8 cellular contexts compared by ENCODE assay signal in genomic region chr18:32093106-32093511, GRCh38. TPM values are rescaled to one million over a fixed set of nuclear protein-coding genes. Genes with fewer than 3 reads are reported as not detected.
DNase-seq lines count a peak whose midpoint lies in the region; ATAC-seq and TF ChIP-seq lines count a peak whose summit lies in the region.

No MANE protein-coding gene starts in this region.

- H3K36me3 Mint-ChIP-seq in CD4-positive, alpha-beta T cell (ENCODE audit: low read depth), result peaks cover 47% of the 10 kb centered on the region
- H3K36me3 Mint-ChIP-seq in nephron progenitor cell (ENCODE audit: low read depth), result peaks cover 43% of the 10 kb centered on the region

- peaks cover 53% of the 10 kb centered on the region for H3K79me2 ChIP-seq in OCI-LY1 (ENCODE audit: insufficient read depth, low read length)

- peak overlapping the region; percentile 88 for H3K9ac ChIP-seq in OCI-LY1 (ENCODE audit: low read length)

- peak overlapping the region; percentile 97 for H3K4me3 Mint-ChIP-seq in CD4-positive, alpha-beta T cell
- peak overlapping the region; percentile 92 for H3K4me3 Mint-ChIP-seq in nephron progenitor cell

- H3K4me1 ChIP-seq in OCI-LY1 (ENCODE audit: insufficient read depth, low read length, severe bottlenecking) (peaks cover 28% of the 10 kb centered on the region), foreskin keratinocyte (peaks cover 13% of the 10 kb centered on the region), upper lobe of left lung (peaks cover 23 to 30% (median 25%) of the 10 kb centered on the region in 4 donors)

- no peaks in the 10 kb centered on the region for H3K27me3 Mint-ChIP-seq in CD4-positive, alpha-beta T cell
- H3K27me3 Mint-ChIP-seq in nephron progenitor cell (ENCODE audit: low read depth, poor library complexity), result no peaks in the 10 kb centered on the region

- 0% methylated on average over 18 to 32 of the region's 32 CpGs for WGBS in upper lobe of left lung, 2 donors

- TF ChIP-seq CTCF in CD4-positive, alpha-beta T cell (IDR thresholded peaks at IDR 0.05), result no peak
- TF ChIP-seq CTCF in OCI-LY1 (IDR thresholded peaks at IDR 0.05; ENCODE audit: low read length), result no peak
- no peak for TF ChIP-seq CTCF in foreskin keratinocyte (conservative IDR thresholded peaks at IDR 0.05)
- TF ChIP-seq CTCF in nephron progenitor cell (IDR thresholded peaks at IDR 0.05), result no peak
- no peak for TF ChIP-seq CTCF in upper lobe of left lung (IDR thresholded peaks at IDR 0.05)

- peaks cover 53% of the 10 kb centered on the region for H3K4me1 Mint-ChIP-seq in CD4-positive, alpha-beta T cell (ENCODE audit: low read depth)
- H3K4me1 Mint-ChIP-seq in nephron progenitor cell, result peaks cover 47% of the 10 kb centered on the region

- ATAC-seq in CD4-positive, alpha-beta T cell (ENCODE audit: poor library complexity), result no peak
- peak; percentile 25 for ATAC-seq in GM19328 (IDR thresholded peaks at IDR 0.05; ENCODE audit: unreplicated experiment)
- ATAC-seq in HG03442 (IDR thresholded peaks at IDR 0.05; ENCODE audit: unreplicated experiment), result peak; percentile 21
- ATAC-seq in foreskin keratinocyte, result peak; percentile 29
- ATAC-seq in upper lobe of left lung (ENCODE audit: low FRiP score in 2 of 2), result peak; percentile 9 to 48

- TF ChIP-seq POLR2A in upper lobe of left lung (IDR thresholded peaks at IDR 0.05), result no peak

- H3K9me3 Mint-ChIP-seq in CD4-positive, alpha-beta T cell, result no peaks in the 10 kb centered on the region
- H3K9me3 Mint-ChIP-seq in nephron progenitor cell, result no peaks in the 10 kb centered on the region

- no peaks in the 10 kb centered on the region for H3K9me3 ChIP-seq in CD4-positive, alpha-beta T cell (ENCODE audit: control insufficient read depth, low read length)
- H3K9me3 ChIP-seq in OCI-LY1 (ENCODE audit: low read length), result no peaks in the 10 kb centered on the region
- no peaks in the 10 kb centered on the region for H3K9me3 ChIP-seq in upper lobe of left lung

- no peaks in the 10 kb centered on the region for H4K20me1 ChIP-seq in OCI-LY1 (ENCODE audit: insufficient read depth, low read length)

- POLR2A ChIA-PET in CD4-positive, alpha-beta T cell (lab: Charles Lee), result interaction anchor here (0.5 to 5.3 kb wide), 4 partner anchors 8 to 150 kb away, joined by 3 to 139 read pairs (median 34); partner anchors contain the start of genes RNF125 and TRAPPC8

- H3K27ac ChIP-seq in CD4-positive, alpha-beta T cell (ENCODE audit: low read depth, low read length), result peak overlapping the region; percentile 98
- H3K27ac ChIP-seq in OCI-LY1 (ENCODE audit: low read depth, low read length, poor library complexity, severe bottlenecking), result peak overlapping the region; percentile 49
- peak overlapping the region; percentile 50 for H3K27ac ChIP-seq in foreskin keratinocyte
- peak overlapping the region; percentile 96 to 100 (median 100) for H3K27ac ChIP-seq in upper lobe of left lung

- CTCF ChIA-PET in CD4-positive, alpha-beta T cell (lab: Charles Lee), result no interaction called here

- no peak for TF ChIP-seq EP300 in upper lobe of left lung (IDR thresholded peaks at IDR 0.05)

- no peaks in the 10 kb centered on the region for H3K9me2 ChIP-seq in OCI-LY1 (ENCODE audit: low read depth, low read length)

- H3K27me3 ChIP-seq in CD4-positive, alpha-beta T cell (ENCODE audit: control insufficient read depth, insufficient read depth, low read length), result no peaks in the 10 kb centered on the region
- H3K27me3 ChIP-seq in OCI-LY1 (ENCODE audit: insufficient read depth, low read length), result no peaks in the 10 kb centered on the region
- H3K27me3 ChIP-seq in foreskin keratinocyte, result no peaks in the 10 kb centered on the region
- H3K27me3 ChIP-seq in upper lobe of left lung, result no peaks in the 10 kb centered on the region

- peak overlapping the region; percentile 95 for H3K4me2 ChIP-seq in OCI-LY1 (ENCODE audit: low read length)

- H2AFZ ChIP-seq in OCI-LY1 (ENCODE audit: low read length), result no peak overlapping the region

- H3K36me3 ChIP-seq in OCI-LY1 (ENCODE audit: insufficient read depth, low read length) (peaks cover 28% of the 10 kb centered on the region; the same call in 1 of the 2 replicates), upper lobe of left lung (no peaks in the 10 kb centered on the region)

- no peaks in the 10 kb centered on the region for H3F3A ChIP-seq in OCI-LY1 (ENCODE audit: insufficient read depth, low read length)

- H3K4me3 ChIP-seq in OCI-LY1 (ENCODE audit: low read depth, low read length, poor library complexity, severe bottlenecking) (peak overlapping the region; percentile 89), upper lobe of left lung (peak overlapping the region; percentile 62 to 97 (median 95))

- DNase-seq in CD4-positive, alpha-beta T cell, result peak in 8 of 10 experiments; percentile 10 to 39 (median 14)
- peak; percentile 43 for DNase-seq in activated naive CD4-positive, alpha-beta T cell treated with Interleukin-2 at 50 U/mL for 16 hours
- DNase-seq in foreskin keratinocyte (peak; percentile 26 to 44), nephron progenitor cell (peak; percentile 68), upper lobe of left lung (peak; percentile 67 to 92)

- H3K27ac Mint-ChIP-seq in CD4-positive, alpha-beta T cell, result peak overlapping the region; percentile 85
- H3K27ac Mint-ChIP-seq in nephron progenitor cell, result peak overlapping the region; percentile 94

- intact Hi-C loops in CD4-positive, alpha-beta T cell (cut with DNase I, micrococcal nuclease), result loop anchor here in 1 of 2 experiments (2.0 to 5.0 kb wide), 3 partner anchors 20 to 46 kb away; no protein-coding TSS in a partner anchor

RNA-seq across cellular contexts. Expression of gene RNF138, which starts 1.4 kb away (rescaled TPM):
- 100 to 1,000 TPM; 177 to 184 TPM for total RNA-seq in CD4-positive, alpha-beta T cell
- total RNA-seq in foreskin keratinocyte, result 27.6 and 28.1 TPM in 2 replicates
- polyA plus RNA-seq in foreskin keratinocyte, result 8.3 and 10.9 TPM in 2 replicates
- 10 to 100 TPM; 17.8 to 34.5 (median 25.5) TPM for total RNA-seq in upper lobe of left lung

Comparison
In these comparisons a context has a peak if more than half of its experiments do, and no peak if none do; other contexts are left out.
1. DNase-seq: peak in every context shown above with its lines; median percentile 80 in upper lobe of left lung; 68 in nephron progenitor cell; 43 in activated naive CD4-positive, alpha-beta T cell treated with Interleukin-2 at 50 U/mL for 16 hours; 35 in foreskin keratinocyte; 14 in CD4-positive, alpha-beta T cell.
2. H3K27ac ChIP-seq: peak in every context shown above with its lines; median percentile 100 in upper lobe of left lung; 98 in CD4-positive, alpha-beta T cell; 50 in foreskin keratinocyte; 49 in OCI-LY1.